ENCODE assay signal across 21 cellular contexts in the genomic region with DNA sequence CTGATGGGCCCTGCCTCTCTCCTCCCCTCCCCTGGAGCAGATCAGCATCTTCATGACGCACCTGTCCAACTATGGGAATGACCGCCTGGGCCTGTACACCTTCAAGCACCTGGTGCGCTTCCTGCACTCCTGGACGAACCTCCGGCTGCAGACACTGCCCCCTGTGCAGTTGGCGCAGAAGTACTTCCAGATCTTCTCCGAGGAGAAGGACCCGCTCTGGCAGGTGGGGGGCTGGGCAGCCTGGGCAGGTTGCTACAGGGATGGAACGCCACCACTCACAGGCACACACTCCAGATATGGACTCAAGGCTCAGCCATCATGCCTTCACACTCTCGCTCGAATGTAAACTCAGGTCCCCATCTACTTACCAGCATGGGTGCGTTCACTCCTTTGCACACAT. TPM values are rescaled to one million over a fixed set of nuclear protein-coding genes. Genes with fewer than 3 reads are reported as not detected.
DNase-seq lines count a peak whose midpoint lies in the region; ATAC-seq and TF ChIP-seq lines count a peak whose summit lies in the region.
"Had no signal": no experiment of that assay in that cellular context is flagged by ENCODE, and none has a peak within 500 bp of the region (broad histone marks: within the 10 kb centered on the region; RNA-seq: fewer than 3 reads in every experiment).

No MANE protein-coding gene starts in this region.

- no peaks in the 10 kb centered on the region for H3K4me1 ChIP-seq in BE2C
- peaks cover 6 to 18% of the 10 kb centered on the region in 2 donors for H3K4me1 ChIP-seq in ascending aorta
- peaks cover 29% of the 10 kb centered on the region for H3K4me1 ChIP-seq in hepatocyte (ENCODE audit: insufficient read depth)
- H3K4me1 ChIP-seq in sigmoid colon = peaks cover 0 to 30% (median 23%) of the 10 kb centered on the region in 4 donors
- H3K4me1 ChIP-seq: body of pancreas had no signal

- H3K27me3 ChIP-seq in BE2C = no peaks in the 10 kb centered on the region
- no peaks in the 10 kb centered on the region for H3K27me3 ChIP-seq in ascending aorta
- no peaks in the 10 kb centered on the region for H3K27me3 ChIP-seq in hepatocyte
- H3K27me3 ChIP-seq in sigmoid colon = no peaks in the 10 kb centered on the region
- H3K27me3 ChIP-seq: body of pancreas had no signal

- no peaks in the 10 kb centered on the region for H3K9me2 ChIP-seq in hepatocyte (replicated peaks; ENCODE audit: insufficient read depth)

- WGBS in hepatocyte (ENCODE audit: low lambda C conversion rate, missing lambda C conversion rate) = 88% methylated on average over 12 of the region's 12 CpGs
- 87 to 94% methylated on average over 12 of the region's 12 CpGs for WGBS in sigmoid colon, 2 donors

- no peak overlapping the region for H3K4me3 ChIP-seq in BE2C (ENCODE audit: low read depth, low read length)
- no peak overlapping the region for H3K4me3 ChIP-seq in ascending aorta
- H3K4me3 ChIP-seq in hepatocyte = no peak overlapping the region
- no peak overlapping the region for H3K4me3 ChIP-seq in sigmoid colon
- H3K4me3 ChIP-seq: body of pancreas had no signal

- intact Hi-C loops in ascending aorta (cut with DNase I) = loop anchor here (2.0 kb wide), 1 partner anchor 51 kb away; no protein-coding TSS in a partner anchor
- intact Hi-C loops in sigmoid colon (cut with DNase I) = loop anchor here (5.0 kb wide), 1 partner anchor 53 kb away; no protein-coding TSS in a partner anchor

- no peak overlapping the region for H2AFZ ChIP-seq in hepatocyte

- peak overlapping the region; percentile 87 to 88 for H3K27ac ChIP-seq in ascending aorta
- H3K27ac ChIP-seq in hepatocyte = peak overlapping the region; percentile 94
- H3K27ac ChIP-seq in sigmoid colon = peak overlapping the region; percentile 62 to 88 (median 83)

- H4K20me1 ChIP-seq in hepatocyte (ENCODE audit: insufficient read depth, poor library complexity, severe bottlenecking) = no peaks in the 10 kb centered on the region

- TF ChIP-seq EP300 in sigmoid colon (IDR thresholded peaks at IDR 0.05) = no peak

- no peak overlapping the region for H3K4me2 ChIP-seq in hepatocyte

- H3K79me2 ChIP-seq in hepatocyte = peaks cover 3% of the 10 kb centered on the region

- no peak for ATAC-seq in GM21381 (IDR thresholded peaks at IDR 0.05; ENCODE audit: unreplicated experiment)
- ATAC-seq in HG03457 (IDR thresholded peaks at IDR 0.05; ENCODE audit: unreplicated experiment) = no peak
- ATAC-seq: body of pancreas; HCT116; stimulated activated memory B cell treated with anti-CD40 and anti-IgM and Interleukin-4, amounts not matched to agents 10 μg/mL and 1 μg/mL and 100 μg/mL, for 72 hours had no signal

- no peaks in the 10 kb centered on the region for H3K9me3 ChIP-seq in BE2C
- H3K9me3 ChIP-seq in ascending aorta = no peaks in the 10 kb centered on the region
- no peaks in the 10 kb centered on the region for H3K9me3 ChIP-seq in hepatocyte (ENCODE audit: low read depth)
- H3K9me3 ChIP-seq in sigmoid colon = no peaks in the 10 kb centered on the region
- H3K9me3 ChIP-seq: body of pancreas had no signal

- no peak for TF ChIP-seq POLR2A in sigmoid colon (IDR thresholded peaks at IDR 0.05)

- peaks cover 44% of the 10 kb centered on the region for H3K36me3 ChIP-seq in BE2C
- peaks cover 60 to 79% of the 10 kb centered on the region in 2 donors for H3K36me3 ChIP-seq in ascending aorta
- H3K36me3 ChIP-seq in hepatocyte (replicated peaks; ENCODE audit: insufficient read depth, low read depth) = no peaks in the 10 kb centered on the region
- peaks cover 27 to 80% (median 55%) of the 10 kb centered on the region in 4 donors for H3K36me3 ChIP-seq in sigmoid colon

- TF ChIP-seq CTCF in BE2C (IDR thresholded peaks at IDR 0.05; ENCODE audit: low read depth, low read length) = 0 out of 2 replicates have a peak, but pooled peaks have one; percentile 2
- no peak for TF ChIP-seq CTCF in ascending aorta (IDR thresholded peaks at IDR 0.05)
- no peak for TF ChIP-seq CTCF in hepatocyte (IDR thresholded peaks at IDR 0.05; ENCODE audit: poor library complexity)
- TF ChIP-seq CTCF in sigmoid colon (IDR thresholded peaks at IDR 0.05) = no peak

- DNase-seq in BE2C = no peak
- no peak for DNase-seq in ascending aorta (ENCODE audit: low spot score in 2 of 2)
- DNase-seq in hepatocyte (ENCODE audit: low spot score) = no peak
- no peak for DNase-seq in sigmoid colon
- DNase-seq in islet precursor cell = no peak
- DNase-seq in 8988T = no peak
- DNase-seq: activated CD4-positive, alpha-beta memory T cell treated with anti-CD3 and anti-CD28 coated beads for 36 hours; activated CD4-positive, CD25-positive, alpha-beta regulatory T cell; activated CD8-positive, alpha-beta memory T cell treated with anti-CD3 and anti-CD28 coated beads, Interleukin-2, amount 50 U/mL, for 48 hours; activated naive CD8-positive, alpha-beta T cell treated with anti-CD3 and anti-CD28 coated beads, Interleukin-2, amount 10 ng/mL, durations not matched to agents 7 days and 5 days; body of pancreas; C1 segment of cervical spinal cord; effector CD8-positive, alpha-beta T cell; mesendoderm; NCI-H1092 treated with DMSO at 0.1 percent for 48 hours; OCI-M1; stimulated activated CD4-positive, alpha-beta T cell treated with anti-CD3 and anti-CD28 coated beads, Interleukin-4, amount 100 ng/mL, for 1 hour had no signal

RNA-seq across cellular contexts. Expression of gene NDST1, which starts 32.1 kb away (rescaled TPM):
- polyA plus RNA-seq in BE2C (2012; ENCODE audit: insufficient read depth, insufficient read length, low read depth) = 26.2 TPM
- total RNA-seq in ascending aorta (71.5 TPM), hepatocyte (66.7 and 85.1 TPM in 2 replicates), sigmoid colon (10 to 100 TPM; 26.5 to 74.8 (median 43.7) TPM)
- polyA plus RNA-seq in hepatocyte (30.2 and 42.5 TPM in 2 replicates), sigmoid colon (10 to 100 TPM in 2 of 3 donors, 1 to 10 TPM in 1; 5.4 to 39.4 (median 13.9) TPM)
